15 cellular contexts compared by ENCODE assay signal in the genomic region with DNA sequence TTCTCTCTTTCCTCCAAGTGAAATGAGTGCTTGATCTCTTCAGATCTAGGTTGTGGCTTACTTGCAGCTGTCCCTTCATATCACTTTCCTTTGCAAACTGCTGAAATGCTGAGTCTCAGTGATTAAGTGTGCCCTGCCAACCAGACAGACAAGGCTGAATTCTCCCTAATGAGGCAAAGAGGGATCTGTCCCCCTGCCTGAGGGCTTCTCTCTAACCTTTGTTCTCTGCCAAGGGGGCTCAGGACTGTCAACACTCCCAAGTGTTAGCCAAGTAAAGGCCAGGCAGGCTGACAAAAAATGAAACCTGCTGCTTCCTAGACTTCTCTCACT. TPM values are rescaled to one million over a fixed set of nuclear protein-coding genes. Genes with fewer than 3 reads are reported as not detected.
DNase-seq lines count a peak whose midpoint lies in the region; ATAC-seq and TF ChIP-seq lines count a peak whose summit lies in the region.
"Had no signal": no experiment of that assay in that cellular context is flagged by ENCODE, and none has a peak within 500 bp of the region (broad histone marks: within the 10 kb centered on the region; RNA-seq: fewer than 3 reads in every experiment).

Gene MSS51, minus strand, starts transcription at position 24 of the 330 bp plus-strand sequence. CDS start 5,277 bp downstream, outside the sequence.

- H3K27ac Mint-ChIP-seq in stimulated activated effector memory CD8-positive, alpha-beta T cell treated with anti-CD3 and anti-CD28 coated beads, Interleukin-12 subunit alpha, Interleukin-12 subunit beta, amount 100 ng/mL, for 72 hours, result peak within 1 kb of the TSS; percentile 33
- H3K27ac Mint-ChIP-seq: mesothelial cell of epicardium had no signal

- H3K4me1 ChIP-seq in SJCRH30 (peaks cover 22% of the 10 kb centered on the region), PC-9 (replicated peaks; ENCODE audit: insufficient read depth) (no peaks in the 10 kb centered on the region)
- H3K4me1 ChIP-seq: BE2C, prostate gland, transverse colon had no signal

- H3K4me3 Mint-ChIP-seq in stimulated activated effector memory CD8-positive, alpha-beta T cell treated with anti-CD3 and anti-CD28 coated beads, Interleukin-12 subunit alpha, Interleukin-12 subunit beta, amount 100 ng/mL, for 72 hours, result no peak within 1 kb of the TSS
- H3K4me3 Mint-ChIP-seq: mesothelial cell of epicardium had no signal

- H3K9me3 ChIP-seq in SJCRH30 (replicated peaks), result no peaks in the 10 kb centered on the region
- H3K9me3 ChIP-seq in PC-9 (ENCODE audit: insufficient read depth, low read depth), result no peaks in the 10 kb centered on the region
- H3K9me3 ChIP-seq: BE2C, prostate gland, transverse colon had no signal

- ATAC-seq in Right ventricle myocardium inferior, result peak; percentile 90
- ATAC-seq in left ventricle myocardium superior, result peak; percentile 96
- ATAC-seq in stimulated activated effector memory CD8-positive, alpha-beta T cell treated with anti-CD3 and anti-CD28 coated beads, Interleukin-12 subunit alpha, Interleukin-12 subunit beta, amount 100 ng/mL, for 72 hours, result peak; percentile 31
- no peak for ATAC-seq in GM21576 (IDR thresholded peaks at IDR 0.05; ENCODE audit: unreplicated experiment)
- ATAC-seq: Panc1 had no signal

- no peak within 1 kb of the TSS for H3K4me2 ChIP-seq in PC-9

- TF ChIP-seq CTCF in PC-9 (conservative IDR thresholded peaks at IDR 0.05), result no peak

- POLR2A ChIA-PET in PC-9 (lab: Charles Lee; ENCODE audit: unreplicated experiment), result no interaction called here

- no peaks in the 10 kb centered on the region for H4K20me1 ChIP-seq in PC-9 (ENCODE audit: insufficient read depth)

- no peaks in the 10 kb centered on the region for H3K27me3 ChIP-seq in SJCRH30
- no peaks in the 10 kb centered on the region for H3K27me3 ChIP-seq in PC-9 (ENCODE audit: insufficient read depth, low read depth)
- H3K27me3 ChIP-seq: BE2C, transverse colon had no signal

- H3K27ac ChIP-seq in SJCRH30, result peak within 1 kb of the TSS; percentile 7; the same call in 1 of the 2 replicates
- H3K27ac ChIP-seq in PC-9, result no peak within 1 kb of the TSS
- H3K27ac ChIP-seq: prostate gland, transverse colon had no signal

- peaks cover 29% of the 10 kb centered on the region for H3K36me3 Mint-ChIP-seq in stimulated activated effector memory CD8-positive, alpha-beta T cell treated with anti-CD3 and anti-CD28 coated beads, Interleukin-12 subunit alpha, Interleukin-12 subunit beta, amount 100 ng/mL, for 72 hours

- no peaks in the 10 kb centered on the region for H3K79me2 ChIP-seq in PC-9 (ENCODE audit: low read depth)

- H3F3A ChIP-seq in PC-9 (ENCODE audit: insufficient read depth, low read depth), result no peaks in the 10 kb centered on the region; the same call in 1 of the 2 replicates

- DNase-seq in Right ventricle myocardium inferior (ENCODE audit: missing footprints), result no peak
- no peak for DNase-seq in cardiac septum (ENCODE audit: low spot score)
- peak; percentile 95 to 99 for DNase-seq in SJCRH30
- peak; percentile 37 for DNase-seq in left ventricle myocardium superior
- DNase-seq in stimulated activated effector memory CD8-positive, alpha-beta T cell treated with anti-CD3 and anti-CD28 coated beads, Interleukin-12 subunit alpha, Interleukin-12 subunit beta, amount 100 ng/mL, for 72 hours (ENCODE audit: low spot score in 2 of 2), result no peak
- no peak for DNase-seq in Ammon's horn (ENCODE audit: low spot score)
- no peak for DNase-seq in PC-9
- DNase-seq: BE2C, MV-4-11, NCI-H2227 treated with DMSO at 0.1 percent for 48 hours, transverse colon had no signal

- H3K4me3 ChIP-seq in SJCRH30 (no peak within 1 kb of the TSS), PC-9 (no peak within 1 kb of the TSS)
- H3K4me3 ChIP-seq: prostate gland, transverse colon had no signal

- BruUV-seq in PC-9 (replicated peaks; lab: Mats Ljungman, UMichigan), result no TSS peak

- CTCF ChIA-PET in PC-9 (lab: Charles Lee), result no interaction called here

- intact Hi-C loops in Right ventricle myocardium inferior (cut with DNase I), result no loop called here
- intact Hi-C loops in cardiac septum (cut with DNase I), result no loop called here
- intact Hi-C loops in left ventricle myocardium superior (cut with micrococcal nuclease), result no loop called here
- intact Hi-C loops in PC-9 (cut with micrococcal nuclease; ENCODE audit: unreplicated experiment), result no loop called here

- no peak within 1 kb of the TSS for H2AFZ ChIP-seq in PC-9

- H3K9me2 ChIP-seq in PC-9 (ENCODE audit: insufficient read depth), result no peaks in the 10 kb centered on the region; the same call in 1 of the 2 replicates

- peaks cover 9% of the 10 kb centered on the region for H3K36me3 ChIP-seq in SJCRH30
- no peaks in the 10 kb centered on the region for H3K36me3 ChIP-seq in PC-9 (ENCODE audit: low read depth)

- H3K4me1 Mint-ChIP-seq in stimulated activated effector memory CD8-positive, alpha-beta T cell treated with anti-CD3 and anti-CD28 coated beads, Interleukin-12 subunit alpha, Interleukin-12 subunit beta, amount 100 ng/mL, for 72 hours, result peaks cover 7% of the 10 kb centered on the region

- no peaks in the 10 kb centered on the region for H3K9me3 Mint-ChIP-seq in stimulated activated effector memory CD8-positive, alpha-beta T cell treated with anti-CD3 and anti-CD28 coated beads, Interleukin-12 subunit alpha, Interleukin-12 subunit beta, amount 100 ng/mL, for 72 hours
- H3K9me3 Mint-ChIP-seq: mesothelial cell of epicardium had no signal

RNA-seq across cellular contexts. Expression of gene MSS51, which starts in this region (rescaled TPM):
- total RNA-seq in Right ventricle myocardium inferior (3.5 TPM), cardiac septum (9.6 TPM), left ventricle myocardium superior (2.9 TPM), PC-9 (2021) (2.4 and 3.3 TPM in 2 replicates)
- total RNA-seq in SJCRH30 (2014; rRNA removed; shearing (Covaris generic)), result 0.66 and 1.2 TPM in 2 replicates

Comparison
In these comparisons a context has a peak if more than half of its experiments do, and no peak if none do; other contexts are left out.
1. DNase-seq: peak in SJCRH30 (2 of 2) and left ventricle myocardium superior (single experiment); none in Right ventricle myocardium inferior (single experiment), cardiac septum (single experiment), stimulated activated effector memory CD8-positive, alpha-beta T cell treated with anti-CD3 and anti-CD28 coated beads, Interleukin-12 subunit alpha, Interleukin-12 subunit beta, amount 100 ng/mL, for 72 hours (0 of 2), Ammon's horn (single experiment) and PC-9 (0 of 2).